ENCODE assay signal across 8 cellular contexts in genomic region chr19:11738746-11739620, GRCh38. TPM values are rescaled to one million over a fixed set of nuclear protein-coding genes. Genes with fewer than 3 reads are reported as not detected.
DNase-seq lines count a peak whose midpoint lies in the region; ATAC-seq and TF ChIP-seq lines count a peak whose summit lies in the region.

Gene ZNF823 (minus strand): TSS chr19:11738946. CDS start chr19:11738819, 127 bp downstream.

- H3K4me3 Mint-ChIP-seq in activated T-cell treated with anti-CD3 and anti-CD28 coated beads, Interleukin-2, amount 50 U/mL, for 72 hours: peak within 1 kb of the TSS; percentile 99 to 100

- no peaks in the 10 kb centered on the region for H3K27me3 Mint-ChIP-seq in activated T-cell treated with anti-CD3 and anti-CD28 coated beads, Interleukin-2, amount 50 U/mL, for 72 hours (ENCODE audit: low read depth)

- H3K36me3 ChIP-seq in PC-9 (ENCODE audit: low read depth) (no peaks in the 10 kb centered on the region), esophagus squamous epithelium (no peaks in the 10 kb centered on the region), muscle layer of duodenum (ENCODE audit: control insufficient read depth in 1 of 2, insufficient read depth in 2 of 2, low read length in 2 of 2) (no peaks in the 10 kb centered on the region)

- CTCF ChIA-PET in PC-9 (lab: Charles Lee): interaction anchor here (0.6 kb wide), 1 partner anchor 754 kb away, joined by 3 read pairs; no protein-coding TSS in a partner anchor

- H4K20me1 ChIP-seq in PC-9 (ENCODE audit: insufficient read depth): no peaks in the 10 kb centered on the region

- no peaks in the 10 kb centered on the region for H3K9me3 Mint-ChIP-seq in activated T-cell treated with anti-CD3 and anti-CD28 coated beads, Interleukin-2, amount 50 U/mL, for 72 hours

- TF ChIP-seq POLR2A in esophagus squamous epithelium (IDR thresholded peaks at IDR 0.05): peak in 3 of 4 donors; percentile 37 to 85 (median 82)

- DNase-seq in DMS79 (lab: John Stamatoyannopoulos, UW): peak; percentile 99
- peak; percentile 99 for DNase-seq in KBM-7
- DNase-seq in PC-9: peak; percentile 99
- peak; percentile 98 to 99 for DNase-seq in activated T-cell treated with anti-CD3 and anti-CD28 coated beads, Interleukin-2, amount 50 U/mL, for 72 hours
- peak; percentile 95 for DNase-seq in esophagus squamous epithelium (lab: John Stamatoyannopoulos, UW)
- peak; percentile 97 for DNase-seq in stimulated activated CD8-positive, alpha-beta memory T cell treated with anti-CD3 and anti-CD28 coated beads, Interleukin-7, amount 100 ng/mL, for 24 hours (ENCODE audit: low read depth)

- no peaks in the 10 kb centered on the region for H3K9me3 ChIP-seq in PC-9 (ENCODE audit: insufficient read depth, low read depth)
- H3K9me3 ChIP-seq in esophagus squamous epithelium: no peaks in the 10 kb centered on the region
- H3K9me3 ChIP-seq in muscle layer of duodenum (ENCODE audit: control insufficient read depth in 1 of 2, low read length in 2 of 2): no peaks in the 10 kb centered on the region

- peak within 1 kb of the TSS; percentile 85 for H3K4me3 ChIP-seq in PC-9
- peak within 1 kb of the TSS; percentile 88 to 97 (median 92) for H3K4me3 ChIP-seq in esophagus squamous epithelium
- H3K4me3 ChIP-seq in muscle layer of duodenum (ENCODE audit: low read depth in 1 of 2, low read length in 2 of 2): peak within 1 kb of the TSS; percentile 80 to 95

- in situ Hi-C loops in KBM-7 (cut with MboI; ENCODE audit: low pct_unique_long_range_greater_than_20kb, low sequenced_read_pairs): no loop called here

- H3K4me1 Mint-ChIP-seq in activated T-cell treated with anti-CD3 and anti-CD28 coated beads, Interleukin-2, amount 50 U/mL, for 72 hours (ENCODE audit: low read depth): peaks cover 25% of the 10 kb centered on the region

- peak within 1 kb of the TSS; percentile 89 for H3K27ac ChIP-seq in PC-9
- H3K27ac ChIP-seq in esophagus squamous epithelium: peak within 1 kb of the TSS; percentile 93 to 99 (median 97)
- peak within 1 kb of the TSS; percentile 80 for H3K27ac ChIP-seq in muscle layer of duodenum (ENCODE audit: low read length)

- POLR2A ChIA-PET in PC-9 (lab: Charles Lee; ENCODE audit: unreplicated experiment): interaction anchor here (0.7 kb wide), 1 partner anchor 435 kb away, joined by 3 read pairs; no protein-coding TSS in a partner anchor

- intact Hi-C loops in PC-9 (cut with micrococcal nuclease; ENCODE audit: unreplicated experiment) (loop anchor here (1.0 to 5.0 kb wide), 2 partner anchors 27 to 37 kb away; partner anchors contain the start of gene ZNF441), esophagus squamous epithelium (cut with DNase I) (no loop called here)

- TSS peak; percentile 96 for BruUV-seq in PC-9 (replicated peaks; lab: Mats Ljungman, UMichigan)

- H3K4me1 ChIP-seq in PC-9 (replicated peaks; ENCODE audit: insufficient read depth): peaks cover 31% of the 10 kb centered on the region
- peaks cover 18 to 50% (median 19%) of the 10 kb centered on the region in 3 donors for H3K4me1 ChIP-seq in esophagus squamous epithelium
- H3K4me1 ChIP-seq in muscle layer of duodenum (ENCODE audit: control insufficient read depth in 1 of 2, insufficient read depth in 2 of 2, low read length in 2 of 2): peaks cover 4 to 5% of the 10 kb centered on the region in 2 donors

- H3K9me2 ChIP-seq in PC-9 (ENCODE audit: insufficient read depth): no peaks in the 10 kb centered on the region

- H3K36me3 Mint-ChIP-seq in activated T-cell treated with anti-CD3 and anti-CD28 coated beads, Interleukin-2, amount 50 U/mL, for 72 hours (ENCODE audit: insufficient read depth in 2 of 2): peaks cover 2 to 6% of the 10 kb centered on the region in 2 donors

- peak within 1 kb of the TSS; percentile 96 for H2AFZ ChIP-seq in PC-9

- H3K27me3 ChIP-seq in PC-9 (ENCODE audit: insufficient read depth, low read depth) (no peaks in the 10 kb centered on the region), esophagus squamous epithelium (no peaks in the 10 kb centered on the region), muscle layer of duodenum (ENCODE audit: low read depth, low read length) (no peaks in the 10 kb centered on the region)

- ATAC-seq in GM21723 (IDR thresholded peaks at IDR 0.05; ENCODE audit: unreplicated experiment): peak; percentile 91
- peak; percentile 99 for ATAC-seq in activated T-cell treated with anti-CD3 and anti-CD28 coated beads, Interleukin-2, amount 50 U/mL, for 72 hours (replicated peaks in 1 of 2)

- peak within 1 kb of the TSS; percentile 95 for H3K4me2 ChIP-seq in PC-9

- H3F3A ChIP-seq in PC-9 (ENCODE audit: insufficient read depth, low read depth): peaks cover 13% of the 10 kb centered on the region; the same call in 1 of the 2 replicates

- peak within 1 kb of the TSS; percentile 86 for H3K27ac Mint-ChIP-seq in activated T-cell treated with anti-CD3 and anti-CD28 coated beads, Interleukin-2, amount 50 U/mL, for 72 hours

- 0 to 1% methylated on average over 14 to 20 of the region's 35 CpGs for WGBS in esophagus squamous epithelium, 2 donors

- H3K79me2 ChIP-seq in PC-9 (ENCODE audit: low read depth): peaks cover 41% of the 10 kb centered on the region

- TF ChIP-seq CTCF in PC-9 (conservative IDR thresholded peaks at IDR 0.05): no peak
- no peak for TF ChIP-seq CTCF in esophagus squamous epithelium (IDR thresholded peaks at IDR 0.05)

RNA-seq across cellular contexts. Expression of gene ZNF823, which starts in this region (rescaled TPM):
- total RNA-seq in PC-9 (2021): 6.7 and 7.4 TPM in 2 replicates
- 1 to 10 TPM; 1.4 to 3.3 TPM for total RNA-seq in activated T-cell treated with anti-CD3 and anti-CD28 coated beads, Interleukin-2, amount 50 U/mL, for 72 hours
- total RNA-seq in esophagus squamous epithelium: 10 to 100 TPM in 3 of 4 donors, 1 to 10 TPM in 1; 8.5 to 22.3 (median 11.8) TPM

Comparison
In these comparisons a context has a peak if more than half of its experiments do, and no peak if none do; other contexts are left out.
1. Peak in every context shown above with its lines: DNase-seq, ATAC-seq, H3K4me3 ChIP-seq and H3K27ac ChIP-seq.